8 cellular contexts compared by ENCODE assay signal in genomic region chr16:80804061-80804450, GRCh38. TPM values are rescaled to one million over a fixed set of nuclear protein-coding genes. Genes with fewer than 3 reads are reported as not detected.
DNase-seq lines count a peak whose midpoint lies in the region; ATAC-seq and TF ChIP-seq lines count a peak whose summit lies in the region.

No MANE protein-coding gene starts in this region.

- no peak overlapping the region for H2BK12ac ChIP-seq in neuronal stem cell (ENCODE audit: low read length)

- H3K14ac ChIP-seq in neuronal stem cell (ENCODE audit: low read length), result peak overlapping the region; percentile 72

- no peak overlapping the region for H4K8ac ChIP-seq in neuronal stem cell (ENCODE audit: low read depth, low read length)

- H3K27me3 Mint-ChIP-seq in activated T-cell treated with anti-CD3 and anti-CD28 coated beads, Interleukin-2, amount 50 U/mL, for 4 hours (ENCODE audit: low read depth), result no peaks in the 10 kb centered on the region
- peaks cover 74% of the 10 kb centered on the region for H3K27me3 Mint-ChIP-seq in type B pancreatic cell

- no peak overlapping the region for H2BK5ac ChIP-seq in neuronal stem cell (ENCODE audit: low read length)

- H2BK120ac ChIP-seq in neuronal stem cell (ENCODE audit: low read depth, low read length), result peak overlapping the region; percentile 67

- H2AK5ac ChIP-seq in neuronal stem cell (ENCODE audit: low read depth, low read length), result no peak overlapping the region

- WGBS in neuronal stem cell (ENCODE audit: extremely low coverage in 2 of 2, insufficient read length in 2 of 2, insufficient replicate concordance in 1 of 2), 2 donors, result no CpG with 5 or more reads among the region's 62 CpGs

- H2BK15ac ChIP-seq in neuronal stem cell (ENCODE audit: low read length), result no peak overlapping the region

- no peak overlapping the region for H3K4ac ChIP-seq in neuronal stem cell (ENCODE audit: low read length)

- peaks cover 28% of the 10 kb centered on the region for H3K4me1 Mint-ChIP-seq in activated T-cell treated with anti-CD3 and anti-CD28 coated beads, Interleukin-2, amount 50 U/mL, for 4 hours (ENCODE audit: low read depth)
- H3K4me1 Mint-ChIP-seq in type B pancreatic cell (ENCODE audit: unreplicated experiment), result no peaks in the 10 kb centered on the region

- peaks cover 0 to 5% of the 10 kb centered on the region in 2 donors for H3K9me3 ChIP-seq in neuronal stem cell (replicated peaks in 1 of 2; ENCODE audit: control insufficient read depth in 2 of 2, insufficient read depth in 1 of 2, low read depth in 1 of 2, low read length in 2 of 2)

- H3K4me2 ChIP-seq in neuronal stem cell (ENCODE audit: insufficient read depth, low read length, poor library complexity, severe bottlenecking), result peak overlapping the region; percentile 97

- H3K4me3 ChIP-seq in fibroblast of mammary gland (ENCODE audit: control insufficient read depth, low read depth, low read length) (peak overlapping the region; percentile 58), neuronal stem cell (ENCODE audit: low read length in 2 of 2) (peak overlapping the region; percentile 68 to 99)

- no peaks in the 10 kb centered on the region for H3K36me3 ChIP-seq in neuronal stem cell (replicated peaks in 1 of 2; ENCODE audit: control insufficient read depth in 2 of 2, insufficient read depth in 2 of 2, low read length in 2 of 2)

- H3K4me3 Mint-ChIP-seq in activated T-cell treated with anti-CD3 and anti-CD28 coated beads, Interleukin-2, amount 50 U/mL, for 4 hours, result peak overlapping the region; percentile 95
- peak overlapping the region; percentile 93 for H3K4me3 Mint-ChIP-seq in type B pancreatic cell

- H3K9me3 Mint-ChIP-seq in activated T-cell treated with anti-CD3 and anti-CD28 coated beads, Interleukin-2, amount 50 U/mL, for 4 hours, result peaks cover 4% of the 10 kb centered on the region
- no peaks in the 10 kb centered on the region for H3K9me3 Mint-ChIP-seq in type B pancreatic cell

- no peak overlapping the region for H4K91ac ChIP-seq in neuronal stem cell (ENCODE audit: low read depth, low read length, poor library complexity)

- peak; percentile 57 for DNase-seq in Daoy (ENCODE audit: low read depth)
- peak; percentile 63 for DNase-seq in MV-4-11 (lab: John Stamatoyannopoulos, UW)
- DNase-seq in activated T-cell treated with anti-CD3 and anti-CD28 coated beads, Interleukin-2, amount 50 U/mL, for 4 hours, result peak; percentile 53
- peak; percentile 31 for DNase-seq in fibroblast of mammary gland (ENCODE audit: low read depth)
- DNase-seq in neuronal stem cell (ENCODE audit: low spot score), result peak; percentile 40
- peak; percentile 71 for DNase-seq in type B pancreatic cell (ENCODE audit: extremely low spot score, unreplicated experiment)
- DNase-seq in NCI-H1092 treated with DMSO at 0.1 percent for 48 hours (lab: John Stamatoyannopoulos, UW), result no peak

- peak overlapping the region; percentile 96 for H3K9ac ChIP-seq in neuronal stem cell (ENCODE audit: low read depth, low read length, poor library complexity)

- no peak overlapping the region for H3K23ac ChIP-seq in neuronal stem cell (ENCODE audit: low read depth, low read length, poor library complexity)

- no peaks in the 10 kb centered on the region for H3K79me1 ChIP-seq in neuronal stem cell (ENCODE audit: low read depth, low read length)

- no peak overlapping the region for H3K27ac ChIP-seq in neuronal stem cell (replicated peaks; ENCODE audit: low read length)

- H3K27ac Mint-ChIP-seq in type B pancreatic cell, result no peak overlapping the region

- H2AFZ ChIP-seq in neuronal stem cell (ENCODE audit: low read length), result peak overlapping the region; percentile 99

- peaks cover 0 to 1% of the 10 kb centered on the region in 2 donors for H3K4me1 ChIP-seq in neuronal stem cell (ENCODE audit: control insufficient read depth in 2 of 2, insufficient read depth in 1 of 2, low read depth in 1 of 2, low read length in 2 of 2)

- no peaks in the 10 kb centered on the region for H3K36me3 Mint-ChIP-seq in activated T-cell treated with anti-CD3 and anti-CD28 coated beads, Interleukin-2, amount 50 U/mL, for 4 hours (ENCODE audit: insufficient read depth)
- H3K36me3 Mint-ChIP-seq in type B pancreatic cell, result no peaks in the 10 kb centered on the region

- peak; percentile 25 for ATAC-seq in GM21786 (IDR thresholded peaks at IDR 0.05; ENCODE audit: unreplicated experiment)
- ATAC-seq in activated T-cell treated with anti-CD3 and anti-CD28 coated beads, Interleukin-2, amount 50 U/mL, for 4 hours, result peak; percentile 62 to 64

- peaks cover 2 to 33% (median 10%) of the 10 kb centered on the region in 3 experiments for H3K27me3 ChIP-seq in neuronal stem cell (ENCODE audit: control insufficient read depth in 3 of 3, insufficient read depth in 3 of 3, low read depth in 1 of 3, low read length in 3 of 3)

- no peak for TF ChIP-seq CTCF in fibroblast of mammary gland (conservative IDR thresholded peaks at IDR 0.05; ENCODE audit: control insufficient read depth, insufficient read depth, low read depth, low read length)
- TF ChIP-seq CTCF in type B pancreatic cell (conservative IDR thresholded peaks at IDR 0.05), result no peak

- H3K18ac ChIP-seq in neuronal stem cell (ENCODE audit: low read length), result peak overlapping the region; percentile 98

RNA-seq across cellular contexts. Expression of gene CDYL2, which starts 0.3 kb away (rescaled TPM):
- 4.1 and 5.0 TPM in 2 replicates for total RNA-seq in Daoy (2014; rRNA removed; shearing (Covaris generic))
- total RNA-seq in activated T-cell treated with anti-CD3 and anti-CD28 coated beads, Interleukin-2, amount 50 U/mL, for 4 hours, result 10 to 100 TPM; 15.3 to 19.8 (median 15.6) TPM
- polyA plus RNA-seq in neuronal stem cell (2013, experiment 1 of 2), result 4.4 TPM
- polyA plus RNA-seq in neuronal stem cell (2013, experiment 2 of 2), result 4.7 TPM
- total RNA-seq in type B pancreatic cell (ENCODE audit: low replicate concordance), result 6.3 and 8.2 TPM in 2 replicates
